13 cellular contexts compared by ENCODE assay signal in the genomic region with DNA sequence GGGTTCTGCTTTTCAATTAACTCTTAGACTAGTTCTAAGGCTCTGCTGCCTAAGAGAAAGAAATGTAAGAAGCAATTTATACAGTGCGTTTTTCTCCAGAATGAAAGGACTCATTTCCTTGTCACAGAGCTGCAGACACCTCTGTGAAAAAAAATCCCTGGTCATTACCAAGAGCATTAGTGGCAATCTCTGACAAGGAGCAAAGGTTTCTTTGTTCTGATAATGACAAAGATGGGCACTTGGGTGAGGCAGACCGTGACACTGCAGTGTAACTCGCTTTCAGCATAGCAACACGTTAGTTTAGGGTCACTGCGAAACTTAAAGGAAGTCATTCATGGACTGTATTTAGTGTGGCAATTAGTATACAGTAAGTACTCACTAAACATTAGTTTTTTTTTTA.
"Had no signal": no experiment of that assay in that cellular context is flagged by ENCODE, and none has a peak within 500 bp of the region (broad histone marks: within the 10 kb centered on the region; RNA-seq: fewer than 3 reads in every experiment).

No MANE protein-coding gene starts in this region.

- H3K27me3 ChIP-seq: adrenal gland, colonic mucosa, foreskin keratinocyte, heart left ventricle, neural progenitor cell, pancreas, stomach, uterus had no signal

- H3K4me3 ChIP-seq: adrenal gland, colonic mucosa, heart left ventricle, neural progenitor cell, pancreas, stomach, uterus had no signal

- ATAC-seq: activated T-helper 17 cell treated with anti-CD3 and anti-CD28 coated beads, Interleukin-2, amount 50 U/mL, for 72 hours; foreskin keratinocyte; heart left ventricle had no signal

- H3K4me1 ChIP-seq: adrenal gland, colonic mucosa, foreskin keratinocyte, heart left ventricle, pancreas, stomach, uterus had no signal

- H3K27ac ChIP-seq: adrenal gland, colonic mucosa, foreskin keratinocyte, heart left ventricle, neural progenitor cell, pancreas, stomach, uterus had no signal

- FAIRE-seq: endothelial cell of umbilical vein, pancreas had no signal

- DNase-seq: activated CD4-positive, alpha-beta T cell treated with anti-CD3 and anti-CD28 coated beads for 48 hours; activated naive CD4-positive, alpha-beta T cell treated with anti-CD3 and anti-CD28 coated beads for 36 hours; activated T-cell treated with anti-CD3 and anti-CD28 coated beads for 4 hours; adrenal gland; colonic mucosa; foreskin keratinocyte; heart left ventricle; pancreas; stomach; uterus had no signal

- H3K36me3 ChIP-seq: adrenal gland, colonic mucosa, heart left ventricle, neural progenitor cell, pancreas, stomach, uterus had no signal

- H3K9me3 ChIP-seq: adrenal gland, colonic mucosa, pancreas, stomach, uterus had no signal
